10 cellular contexts compared by ENCODE assay signal in genomic region chr6:305371-306206, GRCh38. TPM values are rescaled to one million over a fixed set of nuclear protein-coding genes. Genes with fewer than 3 reads are reported as not detected.
DNase-seq lines count a peak whose midpoint lies in the region; ATAC-seq, FAIRE-seq and TF ChIP-seq lines count a peak whose summit lies in the region.
"Had no signal": no experiment of that assay in that cellular context is flagged by ENCODE, and none has a peak within 500 bp of the region (broad histone marks: within the 10 kb centered on the region; RNA-seq: fewer than 3 reads in every experiment).

No MANE protein-coding gene starts in this region.

- H3K27ac Mint-ChIP-seq in activated CD4-positive, alpha-beta T cell treated with anti-CD3 and anti-CD28 coated beads, Interleukin-2, amount 10 ng/mL, durations not matched to agents 7 days and 5 days = no peak overlapping the region

- no peaks in the 10 kb centered on the region for H3K36me3 ChIP-seq in kidney (ENCODE audit: control insufficient read depth in 1 of 2, insufficient read depth in 2 of 2, low read length in 2 of 2)

- intact Hi-C loops in kidney (cut with DNase I) = no loop called here

- H3K9ac ChIP-seq in kidney (ENCODE audit: low read length in 2 of 2) = peak overlapping the region in 1 of 2 donors; percentile 7

- FAIRE-seq in kidney (lab: Jason Lieb, UNC) = peak; percentile 94
- FAIRE-seq: G401.6 had no signal

- DNase-seq in kidney (no peak), dermis blood vessel endothelial cell (no peak), NCI-H1048 (lab: John Stamatoyannopoulos, UW) (no peak), ureter (ENCODE audit: low spot score) (no peak)
- DNase-seq in activated CD4-positive, alpha-beta T cell treated with anti-CD3 and anti-CD28 coated beads, Interleukin-2, amount 10 ng/mL, durations not matched to agents 7 days and 5 days = no peak

- H3K9me3 Mint-ChIP-seq in activated CD4-positive, alpha-beta T cell treated with anti-CD3 and anti-CD28 coated beads, Interleukin-2, amount 10 ng/mL, durations not matched to agents 7 days and 5 days = no peaks in the 10 kb centered on the region

- ATAC-seq in GM18519 (IDR thresholded peaks at IDR 0.05; ENCODE audit: low FRiP score, unreplicated experiment) (peak; percentile 88), GM21390 (IDR thresholded peaks at IDR 0.05; ENCODE audit: unreplicated experiment) (peak; percentile 80), HG03139 (IDR thresholded peaks at IDR 0.05; ENCODE audit: unreplicated experiment) (peak; percentile 72)
- ATAC-seq: Panc1 had no signal

- H3K9me3 ChIP-seq in kidney (ENCODE audit: control insufficient read depth in 1 of 2, low read length in 2 of 2) = no peaks in the 10 kb centered on the region

- H3K4me3 Mint-ChIP-seq in activated CD4-positive, alpha-beta T cell treated with anti-CD3 and anti-CD28 coated beads, Interleukin-2, amount 10 ng/mL, durations not matched to agents 7 days and 5 days = no peak overlapping the region

- no peak overlapping the region for H3K4me3 ChIP-seq in kidney (ENCODE audit: low read length in 2 of 2)

- H3K27me3 Mint-ChIP-seq in activated CD4-positive, alpha-beta T cell treated with anti-CD3 and anti-CD28 coated beads, Interleukin-2, amount 10 ng/mL, durations not matched to agents 7 days and 5 days = no peaks in the 10 kb centered on the region

- POLR2A ChIA-PET in activated CD4-positive, alpha-beta T cell treated with anti-CD3 and anti-CD28 coated beads, Interleukin-2, amount 10 ng/mL, durations not matched to agents 7 days and 5 days (lab: Charles Lee) = no interaction called here

- H3K27ac ChIP-seq in kidney (ENCODE audit: low read depth in 2 of 2, low read length in 2 of 2) = peak overlapping the region; percentile 9 to 60

- peaks cover 21 to 22% of the 10 kb centered on the region in 2 donors for H3K4me1 ChIP-seq in kidney (ENCODE audit: control insufficient read depth in 1 of 2, insufficient read depth in 1 of 2, low read depth in 1 of 2, low read length in 2 of 2)

- peaks cover 2% of the 10 kb centered on the region for H3K36me3 Mint-ChIP-seq in activated CD4-positive, alpha-beta T cell treated with anti-CD3 and anti-CD28 coated beads, Interleukin-2, amount 10 ng/mL, durations not matched to agents 7 days and 5 days (ENCODE audit: low read depth)

- CTCF ChIA-PET in activated CD4-positive, alpha-beta T cell treated with anti-CD3 and anti-CD28 coated beads, Interleukin-2, amount 10 ng/mL, durations not matched to agents 7 days and 5 days (lab: Charles Lee) = interaction anchor here (0.7 to 2.3 kb wide), 5 partner anchors 10 to 44 kb away, joined by 3 to 8 read pairs (median 3); no protein-coding TSS in a partner anchor

- peaks cover 4% of the 10 kb centered on the region for H3K4me1 Mint-ChIP-seq in activated CD4-positive, alpha-beta T cell treated with anti-CD3 and anti-CD28 coated beads, Interleukin-2, amount 10 ng/mL, durations not matched to agents 7 days and 5 days

- TF ChIP-seq CTCF in kidney (IDR thresholded peaks at IDR 0.05; ENCODE audit: borderline replicate concordance, extremely low read depth, insufficient read depth) = no peak

RNA-seq across cellular contexts. Expression of gene DUSP22, which starts 13.3 kb away (rescaled TPM):
- 60.7 TPM for total RNA-seq in kidney
- polyA plus RNA-seq in kidney (ENCODE audit: insufficient read depth, low read depth, low replicate concordance) = 24.0 TPM
- 10 to 100 TPM; 35.3 to 36.7 TPM for total RNA-seq in activated CD4-positive, alpha-beta T cell treated with anti-CD3 and anti-CD28 coated beads, Interleukin-2, amount 10 ng/mL, durations not matched to agents 7 days and 5 days
- total RNA-seq in dermis blood vessel endothelial cell = 40.8 and 44.3 TPM in 2 replicates
- 48.9 TPM for total RNA-seq in ureter
